Comparison of ENCODE assay signal across 12 cellular contexts in the genomic region with DNA sequence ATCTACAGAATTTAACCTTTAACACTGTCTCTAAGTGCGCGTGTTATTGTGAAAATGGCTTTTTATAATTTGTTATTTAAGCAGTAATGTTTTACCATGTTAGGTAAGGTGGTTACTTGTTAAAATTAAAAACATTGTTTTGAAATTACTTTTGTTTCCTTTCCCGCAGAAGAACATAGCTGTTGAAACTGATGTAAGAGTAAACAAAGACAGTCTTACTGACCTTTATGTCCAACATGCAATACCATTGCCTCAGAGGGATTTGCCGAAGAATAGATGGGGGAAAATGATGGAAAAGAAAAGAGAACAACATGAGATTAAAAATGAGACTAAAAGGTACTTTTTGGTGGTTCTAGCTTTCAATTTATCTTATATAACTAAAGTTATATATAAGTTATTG. TPM values are rescaled to one million over a fixed set of nuclear protein-coding genes. Genes with fewer than 3 reads are reported as not detected.
DNase-seq lines count a peak whose midpoint lies in the region; ATAC-seq and TF ChIP-seq lines count a peak whose summit lies in the region.
"Had no signal": no experiment of that assay in that cellular context is flagged by ENCODE, and none has a peak within 500 bp of the region (broad histone marks: within the 10 kb centered on the region; RNA-seq: fewer than 3 reads in every experiment).

No MANE protein-coding gene starts in this region.

- CTCF ChIA-PET in activated naive CD4-positive, alpha-beta T cell treated with anti-CD3 and anti-CD28 coated beads, Interleukin-2, amount 10 ng/mL, durations not matched to agents 7 days and 5 days (lab: Charles Lee): interaction anchor here (1.4 to 1.7 kb wide), 3 partner anchors 9 to 11 kb away, joined by 3 to 4 read pairs (median 4); no protein-coding TSS in a partner anchor
- CTCF ChIA-PET in GM10248 (lab: Yijun Ruan, JAX): interaction anchor here (1.1 to 1.8 kb wide), 4 partner anchors 10 to 53 kb away, joined by 3 to 6 read pairs (median 4); a partner anchor contains a TSS

- peaks cover 3% of the 10 kb centered on the region for H3K27me3 Mint-ChIP-seq in activated naive CD4-positive, alpha-beta T cell treated with anti-CD3 and anti-CD28 coated beads, Interleukin-2, amount 10 ng/mL, durations not matched to agents 7 days and 5 days
- H3K27me3 Mint-ChIP-seq in T-helper 17 cell (no peaks in the 10 kb centered on the region), immature natural killer cell (ENCODE audit: low read depth in 3 of 3) (peaks cover 8 to 13% (median 8%) of the 10 kb centered on the region in 3 donors)
- H3K27me3 Mint-ChIP-seq: dendritic cell treated with granulocyte-macrophage colony-stimulating factor and Interleukin-4, amounts not matched to agents 40 ng/mL and 50 ng/mL, for 4 days had no signal

- H3K36me3 Mint-ChIP-seq in activated naive CD4-positive, alpha-beta T cell treated with anti-CD3 and anti-CD28 coated beads, Interleukin-2, amount 10 ng/mL, durations not matched to agents 7 days and 5 days: peaks cover 31% of the 10 kb centered on the region
- peaks cover 5 to 15% of the 10 kb centered on the region in 2 donors for H3K36me3 Mint-ChIP-seq in activated naive CD4-positive, alpha-beta T cell treated with anti-CD3 and anti-CD28 coated beads, Interleukin-2, amount 50 U/mL, for 72 hours
- H3K36me3 Mint-ChIP-seq in T-helper 17 cell (ENCODE audit: low read depth) (peaks cover 9% of the 10 kb centered on the region), immature natural killer cell (peaks cover 3 to 20% (median 11%) of the 10 kb centered on the region in 3 donors)

- H3K4me3 ChIP-seq in subcutaneous abdominal adipose tissue (ENCODE audit: low read depth in 1 of 5, low read length in 5 of 5): no peak overlapping the region

- peaks cover 51% of the 10 kb centered on the region for H3K4me1 Mint-ChIP-seq in activated naive CD4-positive, alpha-beta T cell treated with anti-CD3 and anti-CD28 coated beads, Interleukin-2, amount 10 ng/mL, durations not matched to agents 7 days and 5 days
- peaks cover 27% of the 10 kb centered on the region for H3K4me1 Mint-ChIP-seq in T-helper 17 cell
- H3K4me1 Mint-ChIP-seq in immature natural killer cell: peaks cover 33 to 54% of the 10 kb centered on the region in 2 donors

- H3K27ac ChIP-seq in subcutaneous abdominal adipose tissue (ENCODE audit: low read depth, low read length): peak overlapping the region; percentile 97

- H3K9me3 ChIP-seq in T-helper 17 cell (ENCODE audit: control insufficient read depth, low read length, poor library complexity, severe bottlenecking): no peaks in the 10 kb centered on the region
- H3K9me3 ChIP-seq in subcutaneous abdominal adipose tissue (ENCODE audit: control insufficient read depth in 5 of 5, low read length in 5 of 5): no peaks in the 10 kb centered on the region

- no peak for TF ChIP-seq CTCF in GM10248 (IDR thresholded peaks at IDR 0.05; ENCODE audit: control extremely low read depth, extremely low read depth, low read depth, missing control alignments)

- H3K27ac Mint-ChIP-seq in activated naive CD4-positive, alpha-beta T cell treated with anti-CD3 and anti-CD28 coated beads, Interleukin-2, amount 10 ng/mL, durations not matched to agents 7 days and 5 days: peak overlapping the region; percentile 31
- H3K27ac Mint-ChIP-seq in activated naive CD4-positive, alpha-beta T cell treated with anti-CD3 and anti-CD28 coated beads, Interleukin-2, amount 50 U/mL, for 72 hours: no peak overlapping the region
- peak overlapping the region; percentile 100 for H3K27ac Mint-ChIP-seq in T-helper 17 cell
- peak overlapping the region; percentile 73 to 100 (median 100) for H3K27ac Mint-ChIP-seq in immature natural killer cell
- H3K27ac Mint-ChIP-seq: dendritic cell treated with granulocyte-macrophage colony-stimulating factor and Interleukin-4, amounts not matched to agents 40 ng/mL and 50 ng/mL, for 4 days had no signal

- no peaks in the 10 kb centered on the region for H3K9me3 Mint-ChIP-seq in activated naive CD4-positive, alpha-beta T cell treated with anti-CD3 and anti-CD28 coated beads, Interleukin-2, amount 10 ng/mL, durations not matched to agents 7 days and 5 days
- H3K9me3 Mint-ChIP-seq in activated naive CD4-positive, alpha-beta T cell treated with anti-CD3 and anti-CD28 coated beads, Interleukin-2, amount 50 U/mL, for 72 hours: no peaks in the 10 kb centered on the region
- H3K9me3 Mint-ChIP-seq in immature natural killer cell: no peaks in the 10 kb centered on the region
- H3K9me3 Mint-ChIP-seq: dendritic cell treated with granulocyte-macrophage colony-stimulating factor and Interleukin-4, amounts not matched to agents 40 ng/mL and 50 ng/mL, for 4 days had no signal

- H3K36me3 ChIP-seq in subcutaneous abdominal adipose tissue (ENCODE audit: control insufficient read depth in 5 of 5, insufficient read depth in 5 of 5, low read length in 5 of 5): peaks cover 27 to 41% (median 33%) of the 10 kb centered on the region in 5 donors

- POLR2A ChIA-PET in GM10248 (lab: Yijun Ruan, JAX): no interaction called here

- no peaks in the 10 kb centered on the region for H3K27me3 ChIP-seq in subcutaneous abdominal adipose tissue (ENCODE audit: control insufficient read depth in 5 of 5, insufficient read depth in 4 of 5, low read length in 5 of 5)

- peak overlapping the region; percentile 97 for H3K4me3 Mint-ChIP-seq in activated naive CD4-positive, alpha-beta T cell treated with anti-CD3 and anti-CD28 coated beads, Interleukin-2, amount 10 ng/mL, durations not matched to agents 7 days and 5 days
- no peak overlapping the region for H3K4me3 Mint-ChIP-seq in T-helper 17 cell
- H3K4me3 Mint-ChIP-seq in immature natural killer cell: peak overlapping the region in 4 of 5 donors; percentile 20 to 60 (median 32)

- H3K4me1 ChIP-seq in subcutaneous abdominal adipose tissue (ENCODE audit: control insufficient read depth in 5 of 5, insufficient read depth in 5 of 5, low read length in 5 of 5): peaks cover 7 to 27% (median 24%) of the 10 kb centered on the region in 5 donors

- peak overlapping the region in 3 of 5 donors; percentile 91 to 100 (median 98) for H3K9ac ChIP-seq in subcutaneous abdominal adipose tissue (ENCODE audit: low read length in 5 of 5)

- no peak for ATAC-seq in activated naive CD4-positive, alpha-beta T cell treated with anti-CD3 and anti-CD28 coated beads, Interleukin-2, amount 50 U/mL, for 72 hours
- no peak for ATAC-seq in T-helper 17 cell
- ATAC-seq in GM18873 (IDR thresholded peaks at IDR 0.05; ENCODE audit: low FRiP score, unreplicated experiment): no peak

- DNase-seq in activated naive CD4-positive, alpha-beta T cell treated with anti-CD3 and anti-CD28 coated beads, Interleukin-2, amount 10 ng/mL, durations not matched to agents 7 days and 5 days: no peak
- no peak for DNase-seq in activated naive CD4-positive, alpha-beta T cell treated with anti-CD3 and anti-CD28 coated beads, Interleukin-2, amount 50 U/mL, for 72 hours (ENCODE audit: low spot score in 2 of 2)
- DNase-seq in T-helper 17 cell (no peak), immature natural killer cell (no peak), GM10248 (ENCODE audit: extremely low spot score) (no peak), posterior vena cava (ENCODE audit: low spot score) (no peak)
- DNase-seq: activated CD4-positive, alpha-beta T cell treated with anti-CD3 and anti-CD28 coated beads, Interleukin-2, amount 50 U/mL, for 1 hour; NCI-H187; NCI-H748 treated with DMSO at 0.1 percent for 48 hours had no signal

- intact Hi-C loops in posterior vena cava (cut with DNase I): no loop called here

RNA-seq across cellular contexts. Expression of a gene that starts 2.1 kb away (rescaled TPM):
- total RNA-seq in activated naive CD4-positive, alpha-beta T cell treated with anti-CD3 and anti-CD28 coated beads, Interleukin-2, amount 50 U/mL, for 72 hours: 10 to 100 TPM; 24.1 to 25.0 TPM
- 10 to 100 TPM; 18.1 to 21.5 TPM for total RNA-seq in T-helper 17 cell
- 10 to 100 TPM in 2 of 3 donors, 1 to 10 TPM in 1; 4.6 to 12.2 (median 11.1) TPM for polyA plus RNA-seq in immature natural killer cell
- total RNA-seq in posterior vena cava: 10 to 100 TPM; 12.7 to 14.0 TPM

RNA-seq across cellular contexts. Expression of a gene that starts 9.9 kb away (rescaled TPM):
- 10 to 100 TPM; 15.9 to 22.6 TPM for total RNA-seq in activated naive CD4-positive, alpha-beta T cell treated with anti-CD3 and anti-CD28 coated beads, Interleukin-2, amount 50 U/mL, for 72 hours
- total RNA-seq in T-helper 17 cell: 10 to 100 TPM; 18.5 to 19.1 TPM
- polyA plus RNA-seq in immature natural killer cell: 10 to 100 TPM; 10.7 to 29.8 (median 15.7) TPM
- 10 to 100 TPM; 16.1 to 18.8 TPM for total RNA-seq in posterior vena cava

RNA-seq across cellular contexts. Expression of a gene that starts 59.4 kb away (rescaled TPM):
- total RNA-seq in activated naive CD4-positive, alpha-beta T cell treated with anti-CD3 and anti-CD28 coated beads, Interleukin-2, amount 50 U/mL, for 72 hours: 1 to 10 TPM; 2.6 to 3.0 TPM
- total RNA-seq in T-helper 17 cell: 1 to 10 TPM in 1 of 2 donors, under 1 TPM in 1; 0.65 to 8.9 TPM
- polyA plus RNA-seq in immature natural killer cell: under 1 TPM in 2 of 3 donors, not detected in 1; 0.15 to 0.29 TPM
- 100 to 1,000 TPM; 119 to 126 TPM for total RNA-seq in posterior vena cava

Comparison
In these comparisons a context has a peak if more than half of its experiments do, and no peak if none do; other contexts are left out.
1. H3K27ac Mint-ChIP-seq: peak in activated naive CD4-positive, alpha-beta T cell treated with anti-CD3 and anti-CD28 coated beads, Interleukin-2, amount 10 ng/mL, durations not matched to agents 7 days and 5 days (single experiment), T-helper 17 cell (single experiment) and immature natural killer cell (6 of 6); none in activated naive CD4-positive, alpha-beta T cell treated with anti-CD3 and anti-CD28 coated beads, Interleukin-2, amount 50 U/mL, for 72 hours (0 of 2).
2. RNA of a gene that starts 59.4 kb away (total RNA-seq): 119 to 126 TPM in posterior vena cava; 0.65 to 8.9 TPM in T-helper 17 cell and 2.6 to 3.0 TPM in activated naive CD4-positive, alpha-beta T cell treated with anti-CD3 and anti-CD28 coated beads, Interleukin-2, amount 50 U/mL, for 72 hours; every median in the first group is over 10 times any median in the second.